Comparison of ENCODE assay signal across 32 cellular contexts in genomic region chr3:174000675-174001074, GRCh38.
"Had no signal": no experiment of that assay in that cellular context is flagged by ENCODE, and none has a peak within 500 bp of the region (broad histone marks: within the 10 kb centered on the region; RNA-seq: fewer than 3 reads in every experiment).

No MANE protein-coding gene starts in this region.

- H3K4me3 ChIP-seq: adrenal gland, ascending aorta, body of pancreas, breast epithelium, cardiac muscle cell had no signal

- H3K27me3 ChIP-seq: adrenal gland, ascending aorta, body of pancreas, brain microvascular endothelial cell, breast epithelium, cardiac muscle cell had no signal

- ATAC-seq: activated naive CD4-positive, alpha-beta T cell treated with anti-CD3 and anti-CD28 coated beads, Interleukin-2, amount 50 U/mL, for 72 hours; activated naive CD8-positive, alpha-beta T cell treated with anti-CD3 and anti-CD28 coated beads, Interleukin-2, amount 50 U/mL, for 24 hours; activated T-cell treated with anti-CD3 and anti-CD28 coated beads, Interleukin-2, amount 50 U/mL, for 4 hours; activated T-cell treated with anti-CD3 and anti-CD28 coated beads, Interleukin-2, amount 50 U/mL, for 72 hours; activated T-helper 17 cell treated with anti-CD3 and anti-CD28 coated beads, Interleukin-2, amount 50 U/mL, for 72 hours; body of pancreas had no signal

- FAIRE-seq: bronchial epithelial cell had no signal

- H3K9me3 ChIP-seq: adrenal gland, ascending aorta, body of pancreas, breast epithelium had no signal

- DNase-seq: activated effector memory CD4-positive, alpha-beta T cell treated with anti-CD3 and anti-CD28 coated beads, Interleukin-2, amount 50 U/mL, for 16 hours; activated effector memory CD4-positive, alpha-beta T cell treated with Interleukin-2 at 50 U/mL for 16 hours; activated gamma-delta T cell; activated gamma-delta T cell treated with Interleukin-2 at 50 U/mL for 16 hours; activated naive CD4-positive, alpha-beta T cell; activated naive CD4-positive, alpha-beta T cell treated with anti-CD3 and anti-CD28 coated beads for 36 hours; activated naive CD4-positive, alpha-beta T cell treated with anti-CD3 and anti-CD28 coated beads, Interleukin-2, amount 10 ng/mL, durations not matched to agents 7 days and 5 days; activated naive CD4-positive, alpha-beta T cell treated with anti-CD3 and anti-CD28 coated beads, Interleukin-2, amount 50 U/mL, for 16 hours; activated naive CD4-positive, alpha-beta T cell treated with Interleukin-2 at 50 U/mL for 16 hours; activated naive CD8-positive, alpha-beta T cell treated with anti-CD3 and anti-CD28 coated beads for 36 hours; activated naive CD8-positive, alpha-beta T cell treated with anti-CD3 and anti-CD28 coated beads, Interleukin-2, amount 10 ng/mL, durations not matched to agents 7 days and 5 days; activated naive CD8-positive, alpha-beta T cell treated with anti-CD3 and anti-CD28 coated beads, Interleukin-2, amount 50 U/mL, for 24 hours; activated T-cell treated with anti-CD3 and anti-CD28 coated beads, Interleukin-2, amount 50 U/mL, for 24 hours; activated T-cell treated with anti-CD3 and anti-CD28 coated beads, Interleukin-2, amount 50 U/mL, for 4 hours; activated T-cell treated with anti-CD3 and anti-CD28 coated beads, Interleukin-2, amount 50 U/mL, for 48 hours; activated T-cell treated with anti-CD3 and anti-CD28 coated beads, Interleukin-2, amount 50 U/mL, for 72 hours; adrenal gland; amniotic stem cell; amygdala; anterior cingulate cortex; aorta; body of pancreas; brain microvascular endothelial cell; caudate nucleus; central memory CD4-positive, alpha-beta T cell; cerebellar nuclear complex had no signal

- H3K27ac ChIP-seq: adrenal gland, ascending aorta, body of pancreas, brain microvascular endothelial cell, breast epithelium, cardiac muscle cell had no signal

- H3K4me1 ChIP-seq: adrenal gland, ascending aorta, body of pancreas, breast epithelium had no signal

- H3K36me3 ChIP-seq: adrenal gland, ascending aorta, brain microvascular endothelial cell, breast epithelium, cardiac muscle cell had no signal
